Comparison of ENCODE assay signal across 8 cellular contexts in the genomic region with DNA sequence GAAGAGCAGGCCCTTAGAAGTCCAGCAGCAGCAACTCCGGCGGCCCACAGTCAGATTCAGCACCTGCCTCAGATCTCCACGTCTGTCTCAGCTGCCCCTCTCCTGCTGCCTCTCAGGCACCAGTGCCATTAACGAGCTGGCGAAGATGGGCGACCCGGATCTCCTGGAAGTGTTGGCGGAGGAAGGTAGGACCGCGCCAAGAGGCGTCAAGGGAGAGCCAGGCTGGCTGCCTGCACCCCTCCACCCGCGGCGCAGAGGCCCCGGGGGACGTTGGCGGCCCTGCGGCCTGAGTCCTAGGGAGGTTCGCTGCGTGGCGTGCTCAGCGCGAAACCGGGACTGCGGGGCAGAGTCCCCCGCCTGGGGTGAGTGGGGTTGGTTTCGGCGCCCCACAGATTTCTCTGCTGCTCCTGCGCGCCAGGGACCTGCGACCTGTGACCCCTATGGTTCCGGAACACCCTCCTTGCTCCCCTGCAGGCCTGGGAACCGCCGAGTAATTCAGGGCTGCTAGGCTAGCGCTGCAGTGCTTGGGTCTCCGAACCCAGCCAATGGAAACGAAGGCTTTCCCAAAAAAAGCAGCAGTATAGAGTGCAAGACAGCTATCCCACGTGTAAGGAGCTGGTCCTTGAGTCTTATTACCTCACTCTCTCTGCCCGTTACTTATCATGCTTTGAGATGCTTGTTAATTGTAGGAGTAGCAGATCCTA. TPM values are rescaled to one million over a fixed set of nuclear protein-coding genes. Genes with fewer than 3 reads are reported as not detected.
DNase-seq lines count a peak whose midpoint lies in the region; ATAC-seq and TF ChIP-seq lines count a peak whose summit lies in the region.

No MANE protein-coding gene starts in this region.

- peaks cover 28% of the 10 kb centered on the region for H3K4me1 Mint-ChIP-seq in CD14-positive monocyte

- no peak for TF ChIP-seq EP300 in sigmoid colon (IDR thresholded peaks at IDR 0.05)

- TF ChIP-seq CTCF in CD14-positive monocyte (IDR thresholded peaks at IDR 0.05) = no peak
- no peak for TF ChIP-seq CTCF in ascending aorta (IDR thresholded peaks at IDR 0.05)
- no peak for TF ChIP-seq CTCF in sigmoid colon (IDR thresholded peaks at IDR 0.05)

- peaks cover 13 to 18% (median 13%) of the 10 kb centered on the region in 3 donors for H3K27me3 Mint-ChIP-seq in CD14-positive monocyte (ENCODE audit: low read depth in 3 of 3)

- H3K4me1 ChIP-seq in ascending aorta = no peaks in the 10 kb centered on the region
- peaks cover 0 to 27% (median 23%) of the 10 kb centered on the region in 4 donors for H3K4me1 ChIP-seq in sigmoid colon

- peaks cover 0 to 3% (median 0%) of the 10 kb centered on the region in 7 donors for H3K9me3 Mint-ChIP-seq in CD14-positive monocyte

- no peaks in the 10 kb centered on the region for H3K27me3 ChIP-seq in ascending aorta
- H3K27me3 ChIP-seq in sigmoid colon = no peaks in the 10 kb centered on the region

- TF ChIP-seq POLR2A in GM19099 (IDR thresholded peaks at IDR 0.05; ENCODE audit: extremely low read depth, insufficient read length, low read depth) (peak; percentile 49), sigmoid colon (IDR thresholded peaks at IDR 0.05) (no peak)

- 2% methylated on average over 39 of the region's 39 CpGs for WGBS in sigmoid colon, 2 donors

- DNase-seq in CD14-positive monocyte (ENCODE audit: low spot score) = no peak
- DNase-seq in ascending aorta (ENCODE audit: low spot score in 2 of 2) = no peak
- peak; percentile 58 for DNase-seq in iPS-NIHi7 (ENCODE audit: extremely low spot score)
- DNase-seq in sigmoid colon = peak; percentile 64
- no peak for DNase-seq in dedifferentiated amniotic fluid mesenchymal stem cell (ENCODE audit: extremely low spot score)
- DNase-seq in NCI-H1436 treated with DMSO at 0.1 percent for 48 hours (lab: John Stamatoyannopoulos, UW) = no peak

- H3K9me3 ChIP-seq in ascending aorta (no peaks in the 10 kb centered on the region), sigmoid colon (no peaks in the 10 kb centered on the region)

- intact Hi-C loops in CD14-positive monocyte (cut with micrococcal nuclease) (no loop called here), ascending aorta (cut with DNase I) (no loop called here), sigmoid colon (cut with DNase I) (no loop called here)

- H3K4me3 Mint-ChIP-seq in CD14-positive monocyte = peak overlapping the region; percentile 98 to 99

- peak overlapping the region in 2 of 7 donors; percentile 33 to 66 for H3K27ac Mint-ChIP-seq in CD14-positive monocyte

- peak overlapping the region in 1 of 2 donors; percentile 15 for H3K27ac ChIP-seq in ascending aorta
- peak overlapping the region; percentile 76 to 88 (median 79) for H3K27ac ChIP-seq in sigmoid colon

- peak overlapping the region; percentile 65 to 66 for H3K4me3 ChIP-seq in ascending aorta
- peak overlapping the region; percentile 54 to 73 (median 66) for H3K4me3 ChIP-seq in sigmoid colon

- H3K36me3 ChIP-seq in ascending aorta (no peaks in the 10 kb centered on the region), sigmoid colon (no peaks in the 10 kb centered on the region)

- no peaks in the 10 kb centered on the region for H3K36me3 Mint-ChIP-seq in CD14-positive monocyte

- ATAC-seq in HG03520 (IDR thresholded peaks at IDR 0.05; ENCODE audit: unreplicated experiment) = peak; percentile 30

RNA-seq across cellular contexts. Expression of a gene that starts 0.6 kb away (rescaled TPM):
- polyA plus RNA-seq in CD14-positive monocyte = 1 to 10 TPM; 1.0 to 1.1 TPM
- total RNA-seq in ascending aorta = not detected
- 10 to 100 TPM; 10.8 to 16.8 (median 15.7) TPM for total RNA-seq in sigmoid colon
- under 1 TPM; 0.23 to 0.66 (median 0.60) TPM for polyA plus RNA-seq in sigmoid colon

Comparison
In these comparisons a context has a peak if more than half of its experiments do, and no peak if none do; other contexts are left out.
1. DNase-seq: peak in iPS-NIHi7 (single experiment) and sigmoid colon (single experiment); none in CD14-positive monocyte (single experiment), ascending aorta (0 of 2), dedifferentiated amniotic fluid mesenchymal stem cell (single experiment) and NCI-H1436 treated with DMSO at 0.1 percent for 48 hours (single experiment).
2. RNA of a gene that starts 0.6 kb away (total RNA-seq): 10.8 to 16.8 TPM in sigmoid colon; not detected in ascending aorta (single experiment); every median in the first group is over 10 times any median in the second.